In the genomic region with DNA sequence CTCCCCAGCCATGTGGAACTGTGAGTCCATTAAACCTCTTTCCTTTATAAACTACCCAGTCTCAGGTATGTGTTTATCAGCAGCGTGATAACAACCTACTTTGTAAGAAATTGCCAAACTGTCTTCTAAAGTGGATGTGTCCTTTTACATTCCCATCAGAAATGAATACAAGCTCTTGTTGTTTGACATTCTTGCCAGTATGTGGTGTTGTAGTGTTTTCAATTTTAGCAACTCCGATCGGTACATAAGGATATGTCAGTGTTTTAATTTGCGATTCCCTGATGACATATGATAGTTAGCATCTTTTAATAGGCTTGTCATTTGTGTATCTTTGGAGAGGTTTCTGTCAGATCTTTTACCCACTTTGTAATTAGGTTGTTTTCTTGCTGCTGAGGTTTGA, we compare ENCODE assay signal across 24 cellular contexts.
A peak's percentile ranks its signal among the peaks of the same experiment; 100 is the strongest.
DNase-seq lines count a peak whose midpoint lies in the region; ATAC-seq, FAIRE-seq and TF ChIP-seq lines count a peak whose summit lies in the region.
"Had no signal": no experiment of that assay in that cellular context is flagged by ENCODE, and none has a peak within 500 bp of the region (broad histone marks: within the 10 kb centered on the region; RNA-seq: fewer than 3 reads in every experiment).

No MANE protein-coding gene starts in this region.

- H3K79me1 ChIP-seq in mesendoderm (ENCODE audit: low read length) = no peaks in the 10 kb centered on the region

- no peak for TF ChIP-seq EP300 in Ishikawa (IDR thresholded peaks at IDR 0.05; ENCODE audit: borderline replicate concordance)

- no peak overlapping the region for H2AK5ac ChIP-seq in mesendoderm (ENCODE audit: low read length)

- no CpG with 5 or more reads among the region's 4 CpGs for WGBS in mesendoderm (ENCODE audit: extremely low coverage, insufficient coverage, low lambda C conversion rate)
- WGBS in psoas muscle, 3 donors = 75 to 86% (median 82%) methylated on average over 4 of the region's 4 CpGs

- no peak for TF ChIP-seq POLR2A in GM18505 (IDR thresholded peaks at IDR 0.05; ENCODE audit: borderline replicate concordance, extremely low read depth, insufficient read depth, insufficient read length)

- H3K4me2 ChIP-seq in mesendoderm (ENCODE audit: low read length) = no peak overlapping the region

- H3K36me3 ChIP-seq in mesendoderm (ENCODE audit: control insufficient read depth, insufficient read depth, low read length) (no peaks in the 10 kb centered on the region), psoas muscle (ENCODE audit: insufficient read depth in 1 of 2, low read depth in 1 of 2) (no peaks in the 10 kb centered on the region)
- H3K36me3 ChIP-seq: MG63 had no signal

- peak; percentile 13 for TF ChIP-seq CTCF in D721Med (IDR thresholded peaks at IDR 0.05; ENCODE audit: insufficient read depth, missing control alignments)
- TF ChIP-seq CTCF in VCaP (conservative IDR thresholded peaks at IDR 0.05) = peak; percentile 57
- TF ChIP-seq CTCF in psoas muscle (IDR thresholded peaks at IDR 0.05) = no peak

- H3K4me3 ChIP-seq in mesendoderm (ENCODE audit: low read length) (no peak overlapping the region), psoas muscle (no peak overlapping the region)
- H3K4me3 ChIP-seq: dorsolateral prefrontal cortex, MG63, testis had no signal

- H2BK120ac ChIP-seq in mesendoderm (ENCODE audit: low read depth, low read length) = no peak overlapping the region

- H3K4me1 ChIP-seq in mesendoderm (ENCODE audit: control insufficient read depth, low read depth, low read length) = no peaks in the 10 kb centered on the region
- H3K4me1 ChIP-seq in psoas muscle = no peaks in the 10 kb centered on the region
- H3K4me1 ChIP-seq: testis had no signal

- no peak for TF ChIP-seq RAD21 in Ishikawa (IDR thresholded peaks at IDR 0.05; ENCODE audit: low read depth)

- intact Hi-C loops in psoas muscle (cut with DNase I) = no loop called here

- H3K56ac ChIP-seq in mesendoderm (ENCODE audit: low read length) = no peak overlapping the region

- H4K8ac ChIP-seq in mesendoderm (ENCODE audit: low read depth, low read length) = no peak overlapping the region

- no peak overlapping the region for H2BK5ac ChIP-seq in mesendoderm (ENCODE audit: low read length)

- H3K79me2 ChIP-seq in mesendoderm (ENCODE audit: control insufficient read depth, insufficient read depth, low read length) = no peaks in the 10 kb centered on the region

- H3K27me3 ChIP-seq in mesendoderm (ENCODE audit: insufficient read depth, low read length, poor library complexity) = no peaks in the 10 kb centered on the region
- H3K27me3 ChIP-seq in psoas muscle (ENCODE audit: insufficient read depth in 3 of 3, low read length in 2 of 3) = no peaks in the 10 kb centered on the region
- H3K27me3 ChIP-seq: dorsolateral prefrontal cortex, MG63, testis had no signal

- ATAC-seq in psoas muscle (no peak), GM18505 (IDR thresholded peaks at IDR 0.05; ENCODE audit: unreplicated experiment) (no peak)
- ATAC-seq: activated naive CD4-positive, alpha-beta T cell treated with anti-CD3 and anti-CD28 coated beads, Interleukin-2, amount 50 U/mL, for 72 hours; activated T-helper 17 cell treated with anti-CD3 and anti-CD28 coated beads, Interleukin-2, amount 50 U/mL, for 72 hours; CD8-positive, alpha-beta T cell; left ventricle myocardium superior; Right ventricle myocardium inferior; T-cell had no signal

- H3K27ac ChIP-seq in VCaP (no peak overlapping the region), mesendoderm (ENCODE audit: low read depth, low read length) (no peak overlapping the region), psoas muscle (no peak overlapping the region)
- H3K27ac ChIP-seq: dorsolateral prefrontal cortex, testis had no signal

- DNase-seq in D721Med (ENCODE audit: insufficient read length, low spot score) (no peak), mesendoderm (peak; percentile 47), psoas muscle (no peak), NCI-H1417 treated with DMSO at 0.1 percent for 48 hours (lab: John Stamatoyannopoulos, UW) (no peak), Ammon's horn (ENCODE audit: low spot score) (no peak)
- DNase-seq: activated CD4-positive, alpha-beta T cell treated with anti-CD3 and anti-CD28 coated beads for 48 hours; aorta; CD8-positive, alpha-beta T cell; central memory CD4-positive, alpha-beta T cell; DMS79; dorsolateral prefrontal cortex; left ventricle myocardium superior; MG63; NCI-H146; NCI-H526 treated with DMSO at 0.1 percent for 48 hours; posterior cingulate gyrus; T-cell; testis had no signal

- no peak overlapping the region for H4K5ac ChIP-seq in mesendoderm (ENCODE audit: low read length)

- H3K9ac ChIP-seq in mesendoderm (ENCODE audit: low read length) = no peak overlapping the region

- no peak overlapping the region for H3K18ac ChIP-seq in mesendoderm (ENCODE audit: low read length)

- H2BK15ac ChIP-seq in mesendoderm (replicated peaks; ENCODE audit: low read depth) = no peak overlapping the region

- no peak for FAIRE-seq in D721Med (lab: Jason Lieb, UNC)

- H3K23ac ChIP-seq in mesendoderm (ENCODE audit: low read length) = no peak overlapping the region

- H3K4ac ChIP-seq in mesendoderm (ENCODE audit: low read depth, low read length) = no peak overlapping the region

- H3K9me3 ChIP-seq in psoas muscle = no peaks in the 10 kb centered on the region
- H3K9me3 ChIP-seq: MG63, testis had no signal

TF ChIP-seq in Ishikawa, 13 proteins besides CTCF, POLR2A, EP300 and RAD21:
- TF ChIP-seq CEBPB (IDR thresholded peaks at IDR 0.05) = no peak
- no peak for TF ChIP-seq ZBTB7A (IDR thresholded peaks at IDR 0.05; ENCODE audit: low read depth)
- TF ChIP-seq, protein P1, sequence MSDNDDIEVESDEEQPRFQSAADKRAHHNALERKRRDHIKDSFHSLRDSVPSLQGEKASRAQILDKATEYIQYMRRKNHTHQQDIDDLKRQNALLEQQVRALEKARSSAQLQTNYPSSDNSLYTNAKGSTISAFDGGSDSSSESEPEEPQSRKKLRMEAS (IDR thresholded peaks at IDR 0.05) = no peak
- peak; percentile 40; the same call in 1 of the 2 replicates for TF ChIP-seq TEAD4 (IDR thresholded peaks at IDR 0.05)
